Comparison of ENCODE assay signal across 1 cellular context in genomic region chr7:140641532-140642191, GRCh38.
TF ChIP-seq lines count a peak whose summit lies in the region.

No MANE protein-coding gene starts in this region.

TF ChIP-seq in HEK293, 187 proteins besides CTCF, POLR2A, EP300 and RAD21 (continued from another document):
- TF ChIP-seq ZFP41 (tag by site-specific recombination; IDR thresholded peaks at IDR 0.05; ENCODE audit: borderline replicate concordance) (no peak), KLF10 (tag by site-specific recombination; IDR thresholded peaks at IDR 0.05) (no peak), SETDB1 (IDR thresholded peaks at IDR 0.05; ENCODE audit: insufficient read length, low read length) (no peak)
- TF ChIP-seq, protein P1, sequence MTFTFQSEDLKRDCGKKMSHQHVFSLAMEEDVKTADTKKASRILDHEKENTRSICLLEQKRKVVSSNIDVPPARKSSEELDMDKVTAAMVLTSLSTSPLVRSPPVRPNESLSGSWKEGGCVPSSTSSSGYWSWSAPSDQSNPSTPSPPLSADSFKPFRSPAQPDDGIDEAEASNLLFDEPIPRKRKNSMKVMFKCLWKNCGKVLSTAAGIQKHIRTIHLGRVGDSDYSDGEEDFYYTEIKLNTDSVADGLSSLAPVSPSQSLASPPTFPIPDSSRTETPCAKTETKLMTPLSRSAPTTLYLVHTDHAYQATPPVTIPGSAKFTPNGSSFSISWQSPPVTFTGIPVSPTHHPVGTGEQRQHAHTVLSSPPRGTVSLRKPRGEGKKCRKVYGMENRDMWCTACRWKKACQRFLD (tag by site-specific recombination; IDR thresholded peaks at IDR 0.05): no peak
